ENCODE assay signal across 1 cellular context in the genomic region with DNA sequence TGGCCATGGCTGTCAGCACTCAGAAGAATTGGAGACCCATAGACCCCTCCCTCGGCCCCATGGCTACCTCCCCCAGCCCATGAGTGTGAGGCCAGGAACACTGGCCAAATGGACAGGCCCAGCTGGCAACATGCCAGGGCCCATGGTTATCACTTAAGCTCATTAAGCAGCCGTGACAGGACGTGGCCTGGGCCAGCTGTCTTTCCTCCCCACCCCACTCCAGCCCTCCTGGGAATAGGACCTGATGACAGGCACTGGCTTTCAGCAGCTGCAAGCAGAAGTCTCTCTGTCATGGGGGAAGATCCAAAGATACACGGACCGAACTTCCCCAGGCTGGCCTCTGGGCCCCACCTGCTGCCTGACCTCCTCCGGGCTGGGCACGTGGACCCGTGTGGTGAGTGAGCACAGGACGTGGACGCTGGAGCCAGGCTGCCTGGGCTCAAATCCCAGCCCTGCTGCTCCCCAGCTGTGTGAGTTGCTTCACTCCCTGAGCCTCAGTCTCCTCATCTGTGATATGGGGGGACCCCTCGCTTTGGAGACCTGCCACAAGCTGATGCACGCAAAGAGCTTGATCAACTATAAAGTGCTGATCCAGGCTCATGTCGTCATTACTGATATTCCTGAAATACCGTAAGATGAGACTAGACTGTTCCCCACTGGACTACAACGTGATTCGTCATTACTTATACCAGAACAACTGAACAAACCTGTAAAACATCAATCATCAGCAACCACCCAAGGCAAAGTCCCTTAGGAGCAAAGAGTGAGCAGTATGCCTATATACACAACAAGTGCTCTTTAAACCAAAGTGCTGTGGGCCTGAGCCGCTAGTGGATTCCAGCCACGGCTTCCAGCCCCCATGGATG.
TF ChIP-seq lines count a peak whose summit lies in the region.

No MANE protein-coding gene starts in this region.

TF ChIP-seq in HepG2, 621 proteins besides CTCF, POLR2A, EP300 and RAD21 (continued from another document and continues in another):
- TF ChIP-seq ZBTB1 (CRISPR knock-in tag; IDR thresholded peaks at IDR 0.05; ENCODE audit: borderline replicate concordance) (no peak), NCOA1 (CRISPR knock-in tag; IDR thresholded peaks at IDR 0.05) (no peak), ZFP82 (CRISPR knock-in tag; IDR thresholded peaks at IDR 0.05; ENCODE audit: borderline replicate concordance) (no peak), SAFB2 (CRISPR knock-in tag; IDR thresholded peaks at IDR 0.05; ENCODE audit: borderline replicate concordance, low read depth) (peak; percentile 31; the same call in 1 of the 2 replicates), JUN (CRISPR knock-in tag; IDR thresholded peaks at IDR 0.05) (peak; percentile 54), KDM2A (CRISPR knock-in tag; IDR thresholded peaks at IDR 0.05; ENCODE audit: borderline replicate concordance, low read depth) (no peak), CHCHD3 (CRISPR knock-in tag; IDR thresholded peaks at IDR 0.05) (no peak), ELF1 (CRISPR knock-in tag; IDR thresholded peaks at IDR 0.05) (no peak), LCORL (IDR thresholded peaks at IDR 0.05) (peak; percentile 94; the same call in 1 of the 2 replicates), LCORL (CRISPR knock-in tag; IDR thresholded peaks at IDR 0.05) (no peak), ATF7 (IDR thresholded peaks at IDR 0.05) (peak; percentile 72), ATF7 (CRISPR knock-in tag; IDR thresholded peaks at IDR 0.05) (no peak), EED (CRISPR knock-in tag; IDR thresholded peaks at IDR 0.05) (0 out of 2 replicates have a peak, but pooled peaks have one; percentile 72), MATR3 (CRISPR knock-in tag; IDR thresholded peaks at IDR 0.05) (no peak), GFI1 (CRISPR knock-in tag; IDR thresholded peaks at IDR 0.05; ENCODE audit: borderline replicate concordance) (no peak), XBP1 (CRISPR knock-in tag; IDR thresholded peaks at IDR 0.05) (no peak), AGO2 (optimal IDR thresholded peaks at IDR 0.05; ENCODE audit: low read depth, low read length) (no peak), DNMT3B (CRISPR knock-in tag; conservative IDR thresholded peaks at IDR 0.05) (no peak), PHF21A (CRISPR knock-in tag; IDR thresholded peaks at IDR 0.05) (no peak; the same call in 1 of the 2 replicates), MIER2 (CRISPR knock-in tag; IDR thresholded peaks at IDR 0.05) (no peak), ZBTB21 (CRISPR knock-in tag; IDR thresholded peaks at IDR 0.05) (peak; percentile 81), SP2 (CRISPR knock-in tag; IDR thresholded peaks at IDR 0.05) (no peak), KDM1A (CRISPR knock-in tag; IDR thresholded peaks at IDR 0.05) (peak; percentile 64; the same call in 1 of the 2 replicates), MAZ (IDR thresholded peaks at IDR 0.05; ENCODE audit: borderline replicate concordance, low read depth, low read length) (peak; percentile 37; the same call in 1 of the 2 replicates), MAZ (CRISPR knock-in tag; IDR thresholded peaks at IDR 0.05; ENCODE audit: low read depth) (no peak), CEBPG (CRISPR knock-in tag; IDR thresholded peaks at IDR 0.05) (no peak), PITX1 (CRISPR knock-in tag; IDR thresholded peaks at IDR 0.05) (peak; percentile 59; the same call in 1 of the 2 replicates), ZNF629 (CRISPR knock-in tag; conservative IDR thresholded peaks at IDR 0.05) (peak; percentile 98), ZFX (CRISPR knock-in tag; IDR thresholded peaks at IDR 0.05; ENCODE audit: low read depth) (peak; percentile 23; the same call in 1 of the 2 replicates), MYC (CRISPR knock-in tag; IDR thresholded peaks at IDR 0.05; ENCODE audit: borderline replicate concordance) (0 out of 2 replicates have a peak, but pooled peaks have one; percentile 27), GLI4 (CRISPR knock-in tag; IDR thresholded peaks at IDR 0.05; ENCODE audit: borderline replicate concordance) (peak; percentile 33; the same call in 1 of the 2 replicates), TARDBP (CRISPR knock-in tag; IDR thresholded peaks at IDR 0.05) (peak; percentile 31; the same call in 1 of the 2 replicates), SNRNP70 (IDR thresholded peaks at IDR 0.05; ENCODE audit: low read depth, low read length) (no peak), ZNF547 (CRISPR knock-in tag; IDR thresholded peaks at IDR 0.05) (no peak), ZBTB8A (CRISPR knock-in tag; IDR thresholded peaks at IDR 0.05; ENCODE audit: borderline replicate concordance, low read depth) (no peak), ZNF850 (CRISPR knock-in tag; conservative IDR thresholded peaks at IDR 0.05) (peak; percentile 80; the same call in 1 of the 2 replicates), NFKBIZ (CRISPR knock-in tag; IDR thresholded peaks at IDR 0.05) (no peak)
- TF ChIP-seq, protein P1, sequence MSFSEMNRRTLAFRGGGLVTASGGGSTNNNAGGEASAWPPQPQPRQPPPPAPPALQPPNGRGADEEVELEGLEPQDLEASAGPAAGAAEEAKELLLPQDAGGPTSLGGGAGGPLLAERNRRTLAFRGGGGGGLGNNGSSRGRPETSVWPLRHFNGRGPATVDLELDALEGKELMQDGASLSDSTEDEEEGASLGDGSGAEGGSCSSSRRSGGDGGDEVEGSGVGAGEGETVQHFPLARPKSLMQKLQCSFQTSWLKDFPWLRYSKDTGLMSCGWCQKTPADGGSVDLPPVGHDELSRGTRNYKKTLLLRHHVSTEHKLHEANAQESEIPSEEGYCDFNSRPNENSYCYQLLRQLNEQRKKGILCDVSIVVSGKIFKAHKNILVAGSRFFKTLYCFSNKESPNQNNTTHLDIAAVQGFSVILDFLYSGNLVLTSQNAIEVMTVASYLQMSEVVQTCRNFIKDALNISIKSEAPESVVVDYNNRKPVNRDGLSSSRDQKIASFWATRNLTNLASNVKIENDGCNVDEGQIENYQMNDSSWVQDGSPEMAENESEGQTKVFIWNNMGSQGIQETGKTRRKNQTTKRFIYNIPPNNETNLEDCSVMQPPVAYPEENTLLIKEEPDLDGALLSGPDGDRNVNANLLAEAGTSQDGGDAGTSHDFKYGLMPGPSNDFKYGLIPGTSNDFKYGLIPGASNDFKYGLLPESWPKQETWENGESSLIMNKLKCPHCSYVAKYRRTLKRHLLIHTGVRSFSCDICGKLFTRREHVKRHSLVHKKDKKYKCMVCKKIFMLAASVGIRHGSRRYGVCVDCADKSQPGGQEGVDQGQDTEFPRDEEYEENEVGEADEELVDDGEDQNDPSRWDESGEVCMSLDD (CRISPR knock-in tag; IDR thresholded peaks at IDR 0.05; ENCODE audit: borderline replicate concordance): no peak
- TF ChIP-seq, protein P2, sequence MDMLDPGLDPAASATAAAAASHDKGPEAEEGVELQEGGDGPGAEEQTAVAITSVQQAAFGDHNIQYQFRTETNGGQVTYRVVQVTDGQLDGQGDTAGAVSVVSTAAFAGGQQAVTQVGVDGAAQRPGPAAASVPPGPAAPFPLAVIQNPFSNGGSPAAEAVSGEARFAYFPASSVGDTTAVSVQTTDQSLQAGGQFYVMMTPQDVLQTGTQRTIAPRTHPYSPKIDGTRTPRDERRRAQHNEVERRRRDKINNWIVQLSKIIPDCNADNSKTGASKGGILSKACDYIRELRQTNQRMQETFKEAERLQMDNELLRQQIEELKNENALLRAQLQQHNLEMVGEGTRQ (IDR thresholded peaks at IDR 0.05; ENCODE audit: low read depth, low read length): no peak
- TF ChIP-seq, protein P2 (CRISPR knock-in tag; IDR thresholded peaks at IDR 0.05; ENCODE audit: borderline replicate concordance): peak; percentile 31; the same call in 1 of the 2 replicates
- TF ChIP-seq, protein P3, sequence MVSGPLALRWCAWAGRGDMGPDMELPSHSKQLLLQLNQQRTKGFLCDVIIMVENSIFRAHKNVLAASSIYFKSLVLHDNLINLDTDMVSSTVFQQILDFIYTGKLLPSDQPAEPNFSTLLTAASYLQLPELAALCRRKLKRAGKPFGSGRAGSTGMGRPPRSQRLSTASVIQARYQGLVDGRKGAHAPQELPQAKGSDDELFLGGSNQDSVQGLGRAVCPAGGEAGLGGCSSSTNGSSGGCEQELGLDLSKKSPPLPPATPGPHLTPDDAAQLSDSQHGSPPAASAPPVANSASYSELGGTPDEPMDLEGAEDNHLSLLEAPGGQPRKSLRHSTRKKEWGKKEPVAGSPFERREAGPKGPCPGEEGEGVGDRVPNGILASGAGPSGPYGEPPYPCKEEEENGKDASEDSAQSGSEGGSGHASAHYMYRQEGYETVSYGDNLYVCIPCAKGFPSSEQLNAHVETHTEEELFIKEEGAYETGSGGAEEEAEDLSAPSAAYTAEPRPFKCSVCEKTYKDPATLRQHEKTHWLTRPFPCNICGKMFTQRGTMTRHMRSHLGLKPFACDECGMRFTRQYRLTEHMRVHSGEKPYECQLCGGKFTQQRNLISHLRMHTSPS (CRISPR knock-in tag; IDR thresholded peaks at IDR 0.05; ENCODE audit: low read depth): no peak
- TF ChIP-seq, protein P4, sequence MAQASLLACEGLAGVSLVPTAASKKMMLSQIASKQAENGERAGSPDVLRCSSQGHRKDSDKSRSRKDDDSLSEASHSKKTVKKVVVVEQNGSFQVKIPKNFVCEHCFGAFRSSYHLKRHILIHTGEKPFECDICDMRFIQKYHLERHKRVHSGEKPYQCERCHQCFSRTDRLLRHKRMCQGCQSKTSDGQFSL (CRISPR knock-in tag; IDR thresholded peaks at IDR 0.05): no peak
- TF ChIP-seq, protein P5, sequence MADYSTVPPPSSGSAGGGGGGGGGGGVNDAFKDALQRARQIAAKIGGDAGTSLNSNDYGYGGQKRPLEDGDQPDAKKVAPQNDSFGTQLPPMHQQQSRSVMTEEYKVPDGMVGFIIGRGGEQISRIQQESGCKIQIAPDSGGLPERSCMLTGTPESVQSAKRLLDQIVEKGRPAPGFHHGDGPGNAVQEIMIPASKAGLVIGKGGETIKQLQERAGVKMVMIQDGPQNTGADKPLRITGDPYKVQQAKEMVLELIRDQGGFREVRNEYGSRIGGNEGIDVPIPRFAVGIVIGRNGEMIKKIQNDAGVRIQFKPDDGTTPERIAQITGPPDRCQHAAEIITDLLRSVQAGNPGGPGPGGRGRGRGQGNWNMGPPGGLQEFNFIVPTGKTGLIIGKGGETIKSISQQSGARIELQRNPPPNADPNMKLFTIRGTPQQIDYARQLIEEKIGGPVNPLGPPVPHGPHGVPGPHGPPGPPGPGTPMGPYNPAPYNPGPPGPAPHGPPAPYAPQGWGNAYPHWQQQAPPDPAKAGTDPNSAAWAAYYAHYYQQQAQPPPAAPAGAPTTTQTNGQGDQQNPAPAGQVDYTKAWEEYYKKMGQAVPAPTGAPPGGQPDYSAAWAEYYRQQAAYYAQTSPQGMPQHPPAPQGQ (CRISPR knock-in tag; IDR thresholded peaks at IDR 0.05; ENCODE audit: borderline replicate concordance): 0 out of 2 replicates have a peak, but pooled peaks have one; percentile 82
- TF ChIP-seq, protein P6, sequence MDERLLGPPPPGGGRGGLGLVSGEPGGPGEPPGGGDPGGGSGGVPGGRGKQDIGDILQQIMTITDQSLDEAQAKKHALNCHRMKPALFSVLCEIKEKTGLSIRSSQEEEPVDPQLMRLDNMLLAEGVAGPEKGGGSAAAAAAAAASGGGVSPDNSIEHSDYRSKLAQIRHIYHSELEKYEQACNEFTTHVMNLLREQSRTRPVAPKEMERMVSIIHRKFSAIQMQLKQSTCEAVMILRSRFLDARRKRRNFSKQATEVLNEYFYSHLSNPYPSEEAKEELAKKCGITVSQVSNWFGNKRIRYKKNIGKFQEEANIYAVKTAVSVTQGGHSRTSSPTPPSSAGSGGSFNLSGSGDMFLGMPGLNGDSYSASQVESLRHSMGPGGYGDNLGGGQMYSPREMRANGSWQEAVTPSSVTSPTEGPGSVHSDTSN (CRISPR knock-in tag; IDR thresholded peaks at IDR 0.05): no peak
- TF ChIP-seq, protein P7, sequence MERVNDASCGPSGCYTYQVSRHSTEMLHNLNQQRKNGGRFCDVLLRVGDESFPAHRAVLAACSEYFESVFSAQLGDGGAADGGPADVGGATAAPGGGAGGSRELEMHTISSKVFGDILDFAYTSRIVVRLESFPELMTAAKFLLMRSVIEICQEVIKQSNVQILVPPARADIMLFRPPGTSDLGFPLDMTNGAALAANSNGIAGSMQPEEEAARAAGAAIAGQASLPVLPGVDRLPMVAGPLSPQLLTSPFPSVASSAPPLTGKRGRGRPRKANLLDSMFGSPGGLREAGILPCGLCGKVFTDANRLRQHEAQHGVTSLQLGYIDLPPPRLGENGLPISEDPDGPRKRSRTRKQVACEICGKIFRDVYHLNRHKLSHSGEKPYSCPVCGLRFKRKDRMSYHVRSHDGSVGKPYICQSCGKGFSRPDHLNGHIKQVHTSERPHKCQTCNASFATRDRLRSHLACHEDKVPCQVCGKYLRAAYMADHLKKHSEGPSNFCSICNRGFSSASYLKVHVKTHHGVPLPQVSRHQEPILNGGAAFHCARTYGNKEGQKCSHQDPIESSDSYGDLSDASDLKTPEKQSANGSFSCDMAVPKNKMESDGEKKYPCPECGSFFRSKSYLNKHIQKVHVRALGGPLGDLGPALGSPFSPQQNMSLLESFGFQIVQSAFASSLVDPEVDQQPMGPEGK (CRISPR knock-in tag; IDR thresholded peaks at IDR 0.05): peak; percentile 1; the same call in 1 of the 2 replicates
- TF ChIP-seq, protein P8, sequence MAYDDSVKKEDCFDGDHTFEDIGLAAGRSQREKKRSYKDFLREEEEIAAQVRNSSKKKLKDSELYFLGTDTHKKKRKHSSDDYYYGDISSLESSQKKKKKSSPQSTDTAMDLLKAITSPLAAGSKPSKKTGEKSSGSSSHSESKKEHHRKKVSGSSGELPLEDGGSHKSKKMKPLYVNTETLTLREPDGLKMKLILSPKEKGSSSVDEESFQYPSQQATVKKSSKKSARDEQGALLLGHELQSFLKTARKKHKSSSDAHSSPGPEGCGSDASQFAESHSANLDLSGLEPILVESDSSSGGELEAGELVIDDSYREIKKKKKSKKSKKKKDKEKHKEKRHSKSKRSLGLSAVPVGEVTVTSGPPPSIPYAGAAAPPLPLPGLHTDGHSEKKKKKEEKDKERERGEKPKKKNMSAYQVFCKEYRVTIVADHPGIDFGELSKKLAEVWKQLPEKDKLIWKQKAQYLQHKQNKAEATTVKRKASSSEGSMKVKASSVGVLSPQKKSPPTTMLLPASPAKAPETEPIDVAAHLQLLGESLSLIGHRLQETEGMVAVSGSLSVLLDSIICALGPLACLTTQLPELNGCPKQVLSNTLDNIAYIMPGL (CRISPR knock-in tag; IDR thresholded peaks at IDR 0.05; ENCODE audit: borderline replicate concordance in 1 of 2, low read depth in 1 of 2): 0 out of 4 replicates have a peak, but pooled peaks of 1 of the 2 experiments have one; percentile 24
- TF ChIP-seq, protein P9, sequence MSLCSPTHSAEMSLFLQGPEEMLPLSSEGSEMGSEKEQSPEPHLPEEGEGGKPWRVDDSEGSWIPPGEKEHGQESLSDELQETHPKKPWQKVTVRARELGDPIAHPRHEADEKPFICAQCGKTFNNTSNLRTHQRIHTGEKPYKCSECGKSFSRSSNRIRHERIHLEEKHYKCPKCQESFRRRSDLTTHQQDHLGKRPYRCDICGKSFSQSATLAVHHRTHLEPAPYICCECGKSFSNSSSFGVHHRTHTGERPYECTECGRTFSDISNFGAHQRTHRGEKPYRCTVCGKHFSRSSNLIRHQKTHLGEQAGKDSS (CRISPR knock-in tag; IDR thresholded peaks at IDR 0.05; ENCODE audit: borderline replicate concordance, low read depth): peak; percentile 36; the same call in 1 of the 2 replicates
